16 cellular contexts compared by ENCODE assay signal in genomic region chr4:4317496-4318232, GRCh38. TPM values are rescaled to one million over a fixed set of nuclear protein-coding genes. Genes with fewer than 3 reads are reported as not detected.
DNase-seq lines count a peak whose midpoint lies in the region; ATAC-seq and TF ChIP-seq lines count a peak whose summit lies in the region.
"Had no signal": no experiment of that assay in that cellular context is flagged by ENCODE, and none has a peak within 500 bp of the region (broad histone marks: within the 10 kb centered on the region; RNA-seq: fewer than 3 reads in every experiment).

No MANE protein-coding gene starts in this region.

- no peak overlapping the region for H2BK5ac ChIP-seq in trophoblast cell (ENCODE audit: low read depth, low read length, poor library complexity)

- H3K4me3 ChIP-seq in OCI-LY7 (ENCODE audit: low read depth, low read length, poor library complexity, severe bottlenecking) (no peak overlapping the region), trophoblast cell (ENCODE audit: low read depth, low read length) (peak overlapping the region; percentile 25), suprapubic skin (no peak overlapping the region)
- H3K4me3 ChIP-seq: BLaER1 treated with 17β-estradiol and CSF1 and Interleukin-3, amounts not matched to agents 10 nM and 100 nM had no signal

- CTCF ChIA-PET in OCI-LY7 (lab: Charles Lee; ENCODE audit: unreplicated experiment) = interaction anchor here (0.8 to 1.1 kb wide), 2 partner anchors 15 kb away, joined by 3 read pairs; no protein-coding TSS in a partner anchor

- no CpG with 5 or more reads among the region's 23 CpGs for WGBS in trophoblast cell (ENCODE audit: extremely low coverage, insufficient coverage, insufficient read length)
- WGBS in suprapubic skin = 92% methylated on average over 22 of the region's 23 CpGs

- H4K12ac ChIP-seq in trophoblast cell (ENCODE audit: low read depth, low read length) = no peak overlapping the region

- H3K27me3 ChIP-seq in trophoblast cell (ENCODE audit: insufficient read depth, low read length) (no peaks in the 10 kb centered on the region), suprapubic skin (no peaks in the 10 kb centered on the region)
- H3K27me3 ChIP-seq: BLaER1 treated with 17β-estradiol and CSF1 and Interleukin-3, amounts not matched to agents 10 nM and 100 nM had no signal

- H3K9me2 ChIP-seq in OCI-LY7 (ENCODE audit: insufficient read depth, low read length) = no peaks in the 10 kb centered on the region

- H2BK12ac ChIP-seq in trophoblast cell (ENCODE audit: low read length) = no peak overlapping the region

- H3K4ac ChIP-seq in trophoblast cell (ENCODE audit: low read depth, low read length) = no peak overlapping the region

- intact Hi-C loops in OCI-LY7 (cut with micrococcal nuclease; ENCODE audit: unreplicated experiment) = no loop called here

- no peak for ATAC-seq in HG02870 (IDR thresholded peaks at IDR 0.05; ENCODE audit: unreplicated experiment)
- no peak for ATAC-seq in GM18505 (IDR thresholded peaks at IDR 0.05; ENCODE audit: unreplicated experiment)
- ATAC-seq: HCT116, HepG2 had no signal

- H4K8ac ChIP-seq in trophoblast cell (ENCODE audit: low read depth, low read length) = no peak overlapping the region

- TF ChIP-seq EP300 in suprapubic skin (IDR thresholded peaks at IDR 0.05) = no peak

- no peaks in the 10 kb centered on the region for H3K27me3 Mint-ChIP-seq in activated naive CD4-positive, alpha-beta T cell treated with anti-CD3 and anti-CD28 coated beads, Interleukin-2, amount 50 U/mL, for 24 hours
- H3K27me3 Mint-ChIP-seq: CD4-positive, CD25-positive, alpha-beta regulatory T cell had no signal

- H3K14ac ChIP-seq in trophoblast cell (ENCODE audit: low read length) = no peak overlapping the region

- H2BK120ac ChIP-seq in trophoblast cell (ENCODE audit: insufficient read depth, low read length, poor library complexity) = no peak overlapping the region

- H3K27ac Mint-ChIP-seq in activated naive CD4-positive, alpha-beta T cell treated with anti-CD3 and anti-CD28 coated beads, Interleukin-2, amount 50 U/mL, for 24 hours = peak overlapping the region; percentile 19

- no peaks in the 10 kb centered on the region for H3K79me2 ChIP-seq in OCI-LY7 (ENCODE audit: insufficient read depth, low read depth, low read length)
- no peaks in the 10 kb centered on the region for H3K79me2 ChIP-seq in trophoblast cell (ENCODE audit: control insufficient read depth, insufficient read depth, low read length, poor library complexity)

- H3K4me2 ChIP-seq in OCI-LY7 (ENCODE audit: low read length) (peak overlapping the region; percentile 43; the same call in 1 of the 2 replicates), trophoblast cell (ENCODE audit: low read length) (no peak overlapping the region)

- TF ChIP-seq CTCF in OCI-LY7 (conservative IDR thresholded peaks at IDR 0.05; ENCODE audit: low read length) (no peak), suprapubic skin (IDR thresholded peaks at IDR 0.05) (no peak)

- H3K9me3 ChIP-seq in OCI-LY7 (ENCODE audit: low read length) (no peaks in the 10 kb centered on the region), trophoblast cell (ENCODE audit: insufficient read depth, low read depth, low read length) (no peaks in the 10 kb centered on the region), suprapubic skin (no peaks in the 10 kb centered on the region)
- H3K9me3 ChIP-seq: BLaER1 treated with 17β-estradiol and CSF1 and Interleukin-3, amounts not matched to agents 10 nM and 100 nM had no signal

- H2AFZ ChIP-seq in OCI-LY7 (ENCODE audit: low read length) (no peak overlapping the region), trophoblast cell (ENCODE audit: insufficient read depth, low read length, poor library complexity) (no peak overlapping the region)

- H3K36me3 ChIP-seq in OCI-LY7 (ENCODE audit: insufficient read depth, low read length) (peaks cover 39% of the 10 kb centered on the region; the same call in 1 of the 2 replicates), trophoblast cell (ENCODE audit: control insufficient read depth in 1 of 2, insufficient read depth in 2 of 2, low read length in 2 of 2) (peaks cover 39 to 41% of the 10 kb centered on the region in 2 experiments), suprapubic skin (peaks cover 84% of the 10 kb centered on the region)

- H3K9me3 Mint-ChIP-seq in activated naive CD4-positive, alpha-beta T cell treated with anti-CD3 and anti-CD28 coated beads, Interleukin-2, amount 50 U/mL, for 24 hours = no peaks in the 10 kb centered on the region
- H3K9me3 Mint-ChIP-seq: CD4-positive, CD25-positive, alpha-beta regulatory T cell had no signal

- H3K4me1 ChIP-seq in OCI-LY7 (ENCODE audit: insufficient read depth, low read length, poor library complexity, severe bottlenecking) (peaks cover 35% of the 10 kb centered on the region), trophoblast cell (ENCODE audit: control insufficient read depth in 1 of 2, insufficient read depth in 2 of 2, low read length in 2 of 2) (no peaks in the 10 kb centered on the region), suprapubic skin (no peaks in the 10 kb centered on the region)

- H2AK5ac ChIP-seq in trophoblast cell (ENCODE audit: low read length) = no peak overlapping the region

- H4K20me1 ChIP-seq in OCI-LY7 (ENCODE audit: insufficient read depth, low read length) = no peaks in the 10 kb centered on the region

- H3K27ac ChIP-seq in OCI-LY7 (ENCODE audit: low read depth, low read length, poor library complexity, severe bottlenecking) (no peak overlapping the region), trophoblast cell (ENCODE audit: low read depth, low read length) (no peak overlapping the region), suprapubic skin (no peak overlapping the region)
- H3K27ac ChIP-seq: BLaER1 treated with 17β-estradiol and CSF1 and Interleukin-3, amounts not matched to agents 10 nM and 100 nM had no signal

- no peak overlapping the region for H3K23ac ChIP-seq in trophoblast cell (ENCODE audit: low read length)

- TF ChIP-seq POLR2A in suprapubic skin (IDR thresholded peaks at IDR 0.05) (no peak), GM18505 (IDR thresholded peaks at IDR 0.05; ENCODE audit: borderline replicate concordance, extremely low read depth, insufficient read depth, insufficient read length) (no peak)

- POLR2A ChIA-PET in OCI-LY7 (lab: Charles Lee) = interaction anchor here (0.6 to 2.0 kb wide), 4 partner anchors 10 to 70 kb away, joined by 3 to 6 read pairs (median 4); partner anchors contain the start of gene TMEM128

- H3K18ac ChIP-seq in trophoblast cell (ENCODE audit: low read length) = no peak overlapping the region

- BruUV-seq in OCI-LY7 (replicated peaks; lab: Mats Ljungman, UMichigan) = no TSS peak

- H3K4me1 Mint-ChIP-seq in activated naive CD4-positive, alpha-beta T cell treated with anti-CD3 and anti-CD28 coated beads, Interleukin-2, amount 50 U/mL, for 24 hours = no peaks in the 10 kb centered on the region

- DNase-seq in activated naive CD4-positive, alpha-beta T cell treated with anti-CD3 and anti-CD28 coated beads, Interleukin-2, amount 50 U/mL, for 16 hours = no peak
- DNase-seq in OCI-LY7 (ENCODE audit: low spot score) (no peak), trophoblast cell (no peak), suprapubic skin (ENCODE audit: low spot score in 2 of 2) (peak; percentile 19 to 44), SK-N-DZ (ENCODE audit: low spot score) (no peak)
- DNase-seq: 8988T; AML-193; CD4-positive, CD25-positive, alpha-beta regulatory T cell; DMS53; GF-D8 had no signal

- H3K4me3 Mint-ChIP-seq in activated naive CD4-positive, alpha-beta T cell treated with anti-CD3 and anti-CD28 coated beads, Interleukin-2, amount 50 U/mL, for 24 hours = no peak overlapping the region
- H3K4me3 Mint-ChIP-seq: CD4-positive, CD25-positive, alpha-beta regulatory T cell had no signal

- H3K9ac ChIP-seq in trophoblast cell (ENCODE audit: low read length) = no peak overlapping the region
- H3K9ac ChIP-seq: BLaER1 treated with 17β-estradiol and CSF1 and Interleukin-3, amounts not matched to agents 10 nM and 100 nM had no signal

- H3K36me3 Mint-ChIP-seq in activated naive CD4-positive, alpha-beta T cell treated with anti-CD3 and anti-CD28 coated beads, Interleukin-2, amount 50 U/mL, for 24 hours = peaks cover 7% of the 10 kb centered on the region

- no peaks in the 10 kb centered on the region for H3K79me1 ChIP-seq in trophoblast cell (ENCODE audit: low read length)

- H4K91ac ChIP-seq in trophoblast cell (ENCODE audit: low read depth, low read length) = no peak overlapping the region

RNA-seq across cellular contexts. Expression of gene ZBTB49, which starts 27.6 kb away (rescaled TPM):
- 6.5 and 9.9 TPM in 2 replicates for total RNA-seq in OCI-LY7 (2014; rRNA removed; shearing (Covaris generic))
- total RNA-seq in OCI-LY7 (2022) (8.7 and 12.8 TPM in 2 replicates), suprapubic skin (10 to 100 TPM in 1 of 4 donors, 1 to 10 TPM in 3; 3.6 to 11.2 (median 7.1) TPM)
- polyA plus RNA-seq in trophoblast cell (2013) = 2.8 and 2.9 TPM in 2 replicates
- polyA plus RNA-seq in SK-N-DZ (2014; cell fraction: cytosol; rRNA removed) = 2.9 and 14.0 TPM in 2 replicates
- 5.2 and 5.8 TPM in 2 replicates for polyA plus RNA-seq in SK-N-DZ (2014; cell fraction: nucleus; rRNA removed)

RNA-seq across cellular contexts. Expression of gene LYAR, which starts 27.7 kb away (rescaled TPM):
- total RNA-seq in OCI-LY7 (2014; rRNA removed; shearing (Covaris generic)) = 58.8 and 86.8 TPM in 2 replicates
- total RNA-seq in OCI-LY7 (2022) (55.0 and 58.5 TPM in 2 replicates), suprapubic skin (10 to 100 TPM in 3 of 4 donors, 1 to 10 TPM in 1; 7.9 to 12.8 (median 10.7) TPM)
- 28.2 and 29.5 TPM in 2 replicates for polyA plus RNA-seq in trophoblast cell (2013)
- 28.7 and 32.0 TPM in 2 replicates for polyA plus RNA-seq in SK-N-DZ (2014; cell fraction: cytosol; rRNA removed)
- polyA plus RNA-seq in SK-N-DZ (2014; cell fraction: nucleus; rRNA removed) = 14.4 and 29.7 TPM in 2 replicates

Comparison
In these comparisons a context has a peak if more than half of its experiments do, and no peak if none do; other contexts are left out.
1. DNase-seq: peak in suprapubic skin (2 of 2); none in activated naive CD4-positive, alpha-beta T cell treated with anti-CD3 and anti-CD28 coated beads, Interleukin-2, amount 50 U/mL, for 16 hours (single experiment), OCI-LY7 (single experiment), trophoblast cell (0 of 2) and SK-N-DZ (single experiment).
2. RNA of gene LYAR, which starts 27.7 kb away (total RNA-seq): 55.0 to 86.8 TPM in OCI-LY7; 7.9 to 12.8 TPM in suprapubic skin; every median in the first group is over 4 times any median in the second.